ENCODE assay signal across 11 cellular contexts in the genomic region with DNA sequence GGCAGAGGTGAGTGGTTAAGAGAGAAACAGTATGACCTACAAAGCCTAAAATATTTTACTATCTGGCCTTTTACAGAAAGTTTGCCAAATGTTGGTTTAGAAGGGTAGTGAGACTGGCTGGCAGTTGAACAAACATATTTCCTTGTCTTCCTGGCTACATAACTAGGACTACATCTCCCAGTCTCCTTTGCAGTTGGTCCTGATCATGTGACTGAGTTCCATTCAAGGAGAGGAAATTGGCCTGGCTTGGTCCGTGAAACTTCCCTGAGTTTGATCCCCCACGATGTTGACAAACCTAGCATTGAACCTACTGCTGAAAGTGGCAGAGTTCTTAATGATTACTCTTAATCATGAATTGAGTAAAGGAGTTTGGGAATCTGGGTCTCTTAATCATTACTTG.
A peak's percentile ranks its signal among the peaks of the same experiment; 100 is the strongest.
DNase-seq lines count a peak whose midpoint lies in the region; ATAC-seq and TF ChIP-seq lines count a peak whose summit lies in the region.
"Had no signal": no experiment of that assay in that cellular context is flagged by ENCODE, and none has a peak within 500 bp of the region (broad histone marks: within the 10 kb centered on the region; RNA-seq: fewer than 3 reads in every experiment).

No MANE protein-coding gene starts in this region.

- ATAC-seq in activated CD4-positive, alpha-beta T cell treated with anti-CD3 and anti-CD28 coated beads for 36 hours, result no peak
- ATAC-seq in natural killer cell, result no peak

- CTCF ChIA-PET in A673 (lab: Charles Lee) (no interaction called here), MCF 10A (lab: Yijun Ruan, JAX) (no interaction called here)
- CTCF ChIA-PET in activated CD4-positive, alpha-beta T cell treated with anti-CD3 and anti-CD28 coated beads for 36 hours (lab: Charles Lee), result interaction anchor here (0.6 kb wide), 1 partner anchor 452 kb away, joined by 3 read pairs; no protein-coding TSS in a partner anchor

- no peak for TF ChIP-seq CTCF in A673 (conservative IDR thresholded peaks at IDR 0.05; ENCODE audit: low read depth, low read length)
- no peak for TF ChIP-seq CTCF in MCF 10A (IDR thresholded peaks at IDR 0.05; ENCODE audit: unreplicated experiment)
- TF ChIP-seq CTCF in natural killer cell (IDR thresholded peaks at IDR 0.05), result no peak

- no peaks in the 10 kb centered on the region for H3K36me3 Mint-ChIP-seq in activated CD4-positive, alpha-beta T cell treated with anti-CD3 and anti-CD28 coated beads for 36 hours (ENCODE audit: low read depth)
- no peaks in the 10 kb centered on the region for H3K36me3 Mint-ChIP-seq in MCF 10A (ENCODE audit: insufficient read depth, unreplicated experiment)
- H3K36me3 Mint-ChIP-seq in natural killer cell, result no peaks in the 10 kb centered on the region
- H3K36me3 Mint-ChIP-seq: activated naive CD8-positive, alpha-beta T cell treated with anti-CD3 and anti-CD28 coated beads, Interleukin-2, amount 10 ng/mL, durations not matched to agents 7 days and 5 days; memory B cell had no signal

- H3K9me3 ChIP-seq in A673 (ENCODE audit: low read depth, low read length, poor library complexity, severe bottlenecking), result no peaks in the 10 kb centered on the region

- H3K27me3 Mint-ChIP-seq in activated CD4-positive, alpha-beta T cell treated with anti-CD3 and anti-CD28 coated beads for 36 hours, result peaks cover 19% of the 10 kb centered on the region
- no peaks in the 10 kb centered on the region for H3K27me3 Mint-ChIP-seq in MCF 10A (ENCODE audit: insufficient read depth, unreplicated experiment)
- peaks cover 14 to 50% of the 10 kb centered on the region in 2 donors for H3K27me3 Mint-ChIP-seq in natural killer cell (ENCODE audit: low read depth in 2 of 2)

- no peak overlapping the region for H3K27ac Mint-ChIP-seq in activated CD4-positive, alpha-beta T cell treated with anti-CD3 and anti-CD28 coated beads for 36 hours
- H3K27ac Mint-ChIP-seq in MCF 10A (ENCODE audit: low read depth, unreplicated experiment) (no peak overlapping the region), natural killer cell (no peak overlapping the region)
- H3K27ac Mint-ChIP-seq: activated naive CD8-positive, alpha-beta T cell treated with anti-CD3 and anti-CD28 coated beads, Interleukin-2, amount 10 ng/mL, durations not matched to agents 7 days and 5 days; memory B cell had no signal

- peaks cover 53% of the 10 kb centered on the region for H3K27me3 ChIP-seq in A673 (replicated peaks; ENCODE audit: insufficient read depth, low read depth, low read length, poor library complexity)

- POLR2A ChIA-PET in A673 (lab: Charles Lee; ENCODE audit: low non-redundant PET) (no interaction called here), MCF 10A (lab: Yijun Ruan, JAX) (no interaction called here)
- POLR2A ChIA-PET in activated CD4-positive, alpha-beta T cell treated with anti-CD3 and anti-CD28 coated beads for 36 hours (lab: Charles Lee), result no interaction called here

- intact Hi-C loops in A673 (cut with micrococcal nuclease; ENCODE audit: unreplicated experiment), result no loop called here
- intact Hi-C loops in activated CD4-positive, alpha-beta T cell treated with anti-CD3 and anti-CD28 coated beads for 36 hours (cut with DNase I, micrococcal nuclease), result no loop called here
- intact Hi-C loops in MCF 10A (cut with micrococcal nuclease), result no loop called here
- intact Hi-C loops in natural killer cell (cut with micrococcal nuclease), result no loop called here

- DNase-seq in A673 (ENCODE audit: low spot score) (peak; percentile 3), HT1080 (ENCODE audit: low read depth) (peak; percentile 30), astrocyte of the hippocampus (ENCODE audit: low read depth, low spot score) (peak; percentile 63), iris pigment epithelial cell (ENCODE audit: low read depth) (peak; percentile 8), MCF 10A (ENCODE audit: unreplicated experiment) (no peak), natural killer cell (no peak)
- DNase-seq in activated CD4-positive, alpha-beta T cell treated with anti-CD3 and anti-CD28 coated beads for 36 hours, result no peak
- DNase-seq in stimulated activated CD8-positive, alpha-beta memory T cell treated with anti-CD3 and anti-CD28 coated beads, Interleukin-4, amount 100 ng/mL, for 48 hours, result no peak
- DNase-seq: activated CD8-positive, alpha-beta memory T cell treated with anti-CD3 and anti-CD28 coated beads, Interleukin-2, amount 50 U/mL, for 4 hours; activated naive CD8-positive, alpha-beta T cell treated with anti-CD3 and anti-CD28 coated beads, Interleukin-2, amount 10 ng/mL, durations not matched to agents 7 days and 5 days had no signal

- no TSS peak for BruUV-seq in A673 (replicated peaks; lab: Mats Ljungman, UMichigan)
- BruUV-seq in MCF 10A (replicated peaks; lab: Mats Ljungman, UMichigan), result no TSS peak

- no peak overlapping the region for H3K27ac ChIP-seq in A673 (ENCODE audit: low read depth, low read length, poor library complexity, severe bottlenecking)

- H3K4me3 ChIP-seq in A673 (ENCODE audit: low read depth, low read length, poor library complexity, severe bottlenecking), result no peak overlapping the region

- H3K4me1 ChIP-seq in A673 (ENCODE audit: insufficient read depth, low read length, poor library complexity, severe bottlenecking), result no peaks in the 10 kb centered on the region

- H3K4me1 Mint-ChIP-seq in activated CD4-positive, alpha-beta T cell treated with anti-CD3 and anti-CD28 coated beads for 36 hours, result no peaks in the 10 kb centered on the region
- no peaks in the 10 kb centered on the region for H3K4me1 Mint-ChIP-seq in MCF 10A (ENCODE audit: insufficient read depth, unreplicated experiment)
- no peaks in the 10 kb centered on the region for H3K4me1 Mint-ChIP-seq in natural killer cell
- H3K4me1 Mint-ChIP-seq: activated naive CD8-positive, alpha-beta T cell treated with anti-CD3 and anti-CD28 coated beads, Interleukin-2, amount 10 ng/mL, durations not matched to agents 7 days and 5 days; memory B cell had no signal

- no peak overlapping the region for H3K4me3 Mint-ChIP-seq in activated CD4-positive, alpha-beta T cell treated with anti-CD3 and anti-CD28 coated beads for 36 hours
- H3K4me3 Mint-ChIP-seq in MCF 10A (ENCODE audit: unreplicated experiment) (no peak overlapping the region), natural killer cell (no peak overlapping the region)
- H3K4me3 Mint-ChIP-seq: activated naive CD8-positive, alpha-beta T cell treated with anti-CD3 and anti-CD28 coated beads, Interleukin-2, amount 10 ng/mL, durations not matched to agents 7 days and 5 days; memory B cell had no signal

- H3K9me3 Mint-ChIP-seq in activated CD4-positive, alpha-beta T cell treated with anti-CD3 and anti-CD28 coated beads for 36 hours (ENCODE audit: low read depth), result no peaks in the 10 kb centered on the region
- H3K9me3 Mint-ChIP-seq in MCF 10A (ENCODE audit: unreplicated experiment), result peaks cover 6% of the 10 kb centered on the region
- no peaks in the 10 kb centered on the region for H3K9me3 Mint-ChIP-seq in natural killer cell
- H3K9me3 Mint-ChIP-seq: activated naive CD8-positive, alpha-beta T cell treated with anti-CD3 and anti-CD28 coated beads, Interleukin-2, amount 10 ng/mL, durations not matched to agents 7 days and 5 days; memory B cell had no signal

- no peaks in the 10 kb centered on the region for H3K36me3 ChIP-seq in A673 (ENCODE audit: insufficient read depth, low read length, poor library complexity, severe bottlenecking)

Comparison
In these comparisons a context has a peak if more than half of its experiments do, and no peak if none do; other contexts are left out.
1. DNase-seq: peak in A673 (single experiment), HT1080 (single experiment), astrocyte of the hippocampus (single experiment) and iris pigment epithelial cell (single experiment); none in activated CD4-positive, alpha-beta T cell treated with anti-CD3 and anti-CD28 coated beads for 36 hours (single experiment), stimulated activated CD8-positive, alpha-beta memory T cell treated with anti-CD3 and anti-CD28 coated beads, Interleukin-4, amount 100 ng/mL, for 48 hours (single experiment), MCF 10A (single experiment) and natural killer cell (single experiment).